ENCODE assay signal across 9 cellular contexts in the genomic region with DNA sequence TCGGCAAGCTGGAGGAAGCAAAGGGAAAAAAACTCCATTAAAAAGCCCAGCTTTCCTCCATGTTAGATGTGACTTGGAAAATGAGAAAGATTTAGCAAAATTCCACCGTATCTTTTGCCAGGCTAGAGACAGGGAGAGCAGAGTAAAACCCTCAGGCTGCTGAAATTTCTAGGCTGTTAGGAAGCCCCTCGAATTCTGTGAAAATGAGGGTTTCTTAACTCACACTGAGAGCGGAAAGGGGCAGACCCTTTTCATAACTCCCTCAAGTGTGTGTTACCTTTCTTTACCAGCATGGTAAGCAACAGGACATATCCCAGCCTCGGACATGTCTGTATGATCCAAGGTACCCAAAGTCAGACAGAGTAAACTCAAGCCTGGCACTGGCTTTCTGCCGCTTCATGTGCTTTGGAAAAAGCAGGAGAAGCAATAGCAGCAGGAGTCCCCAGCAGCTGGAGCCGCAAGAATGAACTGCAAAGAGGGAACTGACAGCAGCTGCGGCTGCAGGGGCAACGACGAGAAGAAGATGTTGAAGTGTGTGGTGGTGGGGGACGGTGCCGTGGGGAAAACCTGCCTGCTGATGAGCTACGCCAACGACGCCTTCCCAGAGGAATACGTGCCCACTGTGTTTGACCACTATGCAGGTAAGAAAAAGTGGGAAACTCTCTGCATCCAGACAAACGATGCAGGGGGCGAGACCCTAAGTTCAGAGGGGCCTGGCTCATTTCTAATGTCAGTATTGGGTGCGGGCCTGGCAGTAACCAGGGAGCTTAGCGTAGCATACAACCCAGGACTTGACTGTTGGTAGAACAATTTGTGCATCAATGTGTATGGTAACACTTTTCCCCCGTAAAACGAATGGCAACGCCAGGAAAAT. TPM values are rescaled to one million over a fixed set of nuclear protein-coding genes. Genes with fewer than 3 reads are reported as not detected.
DNase-seq lines count a peak whose midpoint lies in the region; ATAC-seq and TF ChIP-seq lines count a peak whose summit lies in the region.
"Had no signal": no experiment of that assay in that cellular context is flagged by ENCODE, and none has a peak within 500 bp of the region (broad histone marks: within the 10 kb centered on the region; RNA-seq: fewer than 3 reads in every experiment).

A gene (plus strand): TSS at position 37 of the 874 bp plus-strand sequence. CDS start 427 bp downstream, at position 464.

- POLR2A ChIA-PET in HEK293 (lab: Yijun Ruan, JAX) = no interaction called here

- no peak for TF ChIP-seq CTCF in HEK293 (tag by site-specific recombination; IDR thresholded peaks at IDR 0.05)

- peak in 42 of 58 donors; percentile 3 to 50 (median 19) for DNase-seq in anterior cingulate cortex (lab: John Stamatoyannopoulos, UW)
- DNase-seq in hypothalamus (lab: John Stamatoyannopoulos, UW) = peak in 27 of 51 donors; percentile 4 to 66 (median 15)
- DNase-seq in cortex of kidney (lab: John Stamatoyannopoulos, UW) = no peak
- no peak for DNase-seq in NOMO-1 treated with DMSO at 0.1 percent for 48 hours (lab: John Stamatoyannopoulos, UW; ENCODE audit: unreplicated experiment)
- DNase-seq in NCI-H1436 treated with DMSO at 0.1 percent for 48 hours (lab: John Stamatoyannopoulos, UW) = no peak
- DNase-seq: stimulated activated CD4-positive, alpha-beta T cell treated with anti-CD3 and anti-CD28 coated beads, Interleukin-4, amount 100 ng/mL, for 24 hours had no signal

- H3K36me3 ChIP-seq in HEK293 (ENCODE audit: control insufficient read depth in 2 of 2, insufficient read depth in 1 of 2, low read length in 2 of 2) = no peaks in the 10 kb centered on the region
- no peaks in the 10 kb centered on the region for H3K36me3 ChIP-seq in skeletal muscle satellite cell (ENCODE audit: insufficient read depth, low read length)

- H3K4me1 ChIP-seq in HEK293 (ENCODE audit: control insufficient read depth, insufficient read depth, low read length) (0 out of 2 replicates have a peak, but pooled peaks cover 4% of the 10 kb centered on the region), skeletal muscle satellite cell (ENCODE audit: control insufficient read depth, insufficient read depth, low read length) (peaks cover 18% of the 10 kb centered on the region)

- H3K9me3 ChIP-seq in HEK293 (ENCODE audit: control insufficient read depth, insufficient read depth, low read depth, low read length) (no peaks in the 10 kb centered on the region), skeletal muscle satellite cell (replicated peaks; ENCODE audit: low read length) (no peaks in the 10 kb centered on the region)

- CTCF ChIA-PET in HEK293 (lab: Yijun Ruan, JAX) = interaction anchor here (1.0 kb wide), 1 partner anchor 10 kb away, joined by 3 read pairs; no protein-coding TSS in a partner anchor

- ATAC-seq in HG03159 (IDR thresholded peaks at IDR 0.05; ENCODE audit: unreplicated experiment) = no peak

- peak within 1 kb of the TSS; percentile 66 for H3K9ac ChIP-seq in skeletal muscle satellite cell (ENCODE audit: low read depth, low read length)

- H3K27ac ChIP-seq in HEK293 (ENCODE audit: extremely low read depth, low read depth, low read length) = no peak within 1 kb of the TSS

- H3K27me3 ChIP-seq in skeletal muscle satellite cell (ENCODE audit: control insufficient read depth, insufficient read depth, low read length) = peaks cover 2% of the 10 kb centered on the region

- H3K4me2 ChIP-seq in skeletal muscle satellite cell (ENCODE audit: low read length) = peak within 1 kb of the TSS; percentile 83

- H3K4me3 ChIP-seq in HEK293 (ENCODE audit: low read depth, low read length) = peak within 1 kb of the TSS; percentile 15
- H3K4me3 ChIP-seq in skeletal muscle satellite cell (ENCODE audit: low read length) = peak within 1 kb of the TSS; percentile 54

TF ChIP-seq in HEK293, 187 proteins besides CTCF, POLR2A, EP300 and RAD21:
- TF ChIP-seq, protein P1, sequence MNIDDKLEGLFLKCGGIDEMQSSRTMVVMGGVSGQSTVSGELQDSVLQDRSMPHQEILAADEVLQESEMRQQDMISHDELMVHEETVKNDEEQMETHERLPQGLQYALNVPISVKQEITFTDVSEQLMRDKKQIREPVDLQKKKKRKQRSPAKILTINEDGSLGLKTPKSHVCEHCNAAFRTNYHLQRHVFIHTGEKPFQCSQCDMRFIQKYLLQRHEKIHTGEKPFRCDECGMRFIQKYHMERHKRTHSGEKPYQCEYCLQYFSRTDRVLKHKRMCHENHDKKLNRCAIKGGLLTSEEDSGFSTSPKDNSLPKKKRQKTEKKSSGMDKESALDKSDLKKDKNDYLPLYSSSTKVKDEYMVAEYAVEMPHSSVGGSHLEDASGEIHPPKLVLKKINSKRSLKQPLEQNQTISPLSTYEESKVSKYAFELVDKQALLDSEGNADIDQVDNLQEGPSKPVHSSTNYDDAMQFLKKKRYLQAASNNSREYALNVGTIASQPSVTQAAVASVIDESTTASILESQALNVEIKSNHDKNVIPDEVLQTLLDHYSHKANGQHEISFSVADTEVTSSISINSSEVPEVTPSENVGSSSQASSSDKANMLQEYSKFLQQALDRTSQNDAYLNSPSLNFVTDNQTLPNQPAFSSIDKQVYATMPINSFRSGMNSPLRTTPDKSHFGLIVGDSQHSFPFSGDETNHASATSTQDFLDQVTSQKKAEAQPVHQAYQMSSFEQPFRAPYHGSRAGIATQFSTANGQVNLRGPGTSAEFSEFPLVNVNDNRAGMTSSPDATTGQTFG (tag by site-specific recombination; IDR thresholded peaks at IDR 0.05; ENCODE audit: borderline replicate concordance) = no peak
- TF ChIP-seq, protein P2, sequence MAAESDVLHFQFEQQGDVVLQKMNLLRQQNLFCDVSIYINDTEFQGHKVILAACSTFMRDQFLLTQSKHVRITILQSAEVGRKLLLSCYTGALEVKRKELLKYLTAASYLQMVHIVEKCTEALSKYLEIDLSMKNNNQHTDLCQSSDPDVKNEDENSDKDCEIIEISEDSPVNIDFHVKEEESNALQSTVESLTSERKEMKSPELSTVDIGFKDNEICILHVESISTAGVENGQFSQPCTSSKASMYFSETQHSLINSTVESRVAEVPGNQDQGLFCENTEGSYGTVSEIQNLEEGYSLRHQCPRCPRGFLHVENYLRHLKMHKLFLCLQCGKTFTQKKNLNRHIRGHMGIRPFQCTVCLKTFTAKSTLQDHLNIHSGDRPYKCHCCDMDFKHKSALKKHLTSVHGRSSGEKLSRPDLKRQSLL (tag by site-specific recombination; IDR thresholded peaks at IDR 0.05) = no peak
- TF ChIP-seq KLF1 (tag by site-specific recombination; IDR thresholded peaks at IDR 0.05) = no peak

RNA-seq across cellular contexts. Expression of the gene that starts here (rescaled TPM):
- under 0.01 TPM in 1 of 2 replicates, not detected in the other for total RNA-seq in skeletal muscle satellite cell (2012; rRNA removed)

Comparison
In these comparisons a context has a peak if more than half of its experiments do, and no peak if none do; other contexts are left out.
1. DNase-seq: peak in anterior cingulate cortex (42 of 58) and hypothalamus (27 of 51); none in cortex of kidney (single experiment), NOMO-1 treated with DMSO at 0.1 percent for 48 hours (single experiment) and NCI-H1436 treated with DMSO at 0.1 percent for 48 hours (single experiment).